ENCODE assay signal across 29 cellular contexts in the genomic region with DNA sequence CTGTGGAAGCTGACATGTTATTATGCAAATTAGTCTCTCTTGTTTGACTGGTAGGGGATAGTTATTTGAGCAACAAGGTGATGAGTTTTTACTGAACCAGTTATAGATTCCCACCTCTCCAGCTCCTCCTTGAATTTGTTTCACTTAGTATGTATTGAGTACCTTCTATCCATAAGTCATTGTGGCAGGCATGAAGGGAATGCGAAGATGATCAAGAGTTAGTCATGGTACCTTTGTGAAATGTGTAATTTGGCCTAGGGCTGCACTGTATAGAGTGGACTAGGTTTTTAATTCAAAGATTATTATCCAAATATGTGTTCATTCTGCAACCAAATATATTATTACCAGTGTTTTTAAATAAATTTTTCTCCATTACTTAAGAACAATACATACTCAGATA.
"Had no signal": no experiment of that assay in that cellular context is flagged by ENCODE, and none has a peak within 500 bp of the region (broad histone marks: within the 10 kb centered on the region; RNA-seq: fewer than 3 reads in every experiment).

No MANE protein-coding gene starts in this region.

- H3K4me3 Mint-ChIP-seq: activated CD4-positive, alpha-beta memory T cell treated with anti-CD3 and anti-CD28 coated beads for 36 hours; activated CD4-positive, alpha-beta T cell treated with anti-CD3 and anti-CD28 coated beads, Interleukin-2, amount 10 ng/mL, durations not matched to agents 24 days and 14 days; activated naive CD4-positive, alpha-beta T cell treated with anti-CD3 and anti-CD28 coated beads, Interleukin-2, amount 10 ng/mL, durations not matched to agents 7 days and 5 days; activated naive CD8-positive, alpha-beta T cell treated with anti-CD3 and anti-CD28 coated beads, Interleukin-2, amount 10 ng/mL, durations not matched to agents 7 days and 5 days; mesothelial cell of epicardium; naive thymus-derived CD4-positive, alpha-beta T cell; neural crest cell; T-helper 1 cell treated with Interleukin-12 subunit alpha and Interleukin-12 subunit beta and Interleukin-4 antibody, amounts not matched to agents 30 μg/mL and 1 μg/mL, for 36 hours had no signal

- H3K9me3 Mint-ChIP-seq: activated CD4-positive, alpha-beta memory T cell treated with anti-CD3 and anti-CD28 coated beads for 36 hours; T-helper 1 cell treated with Interleukin-12 subunit alpha and Interleukin-12 subunit beta and Interleukin-4 antibody, amounts not matched to agents 30 μg/mL and 1 μg/mL, for 36 hours had no signal

- H3K27ac Mint-ChIP-seq: activated CD4-positive, alpha-beta memory T cell treated with anti-CD3 and anti-CD28 coated beads for 36 hours; activated CD4-positive, alpha-beta T cell treated with anti-CD3 and anti-CD28 coated beads, Interleukin-2, amount 10 ng/mL, durations not matched to agents 24 days and 14 days; activated naive CD4-positive, alpha-beta T cell treated with anti-CD3 and anti-CD28 coated beads, Interleukin-2, amount 10 ng/mL, durations not matched to agents 7 days and 5 days; activated naive CD8-positive, alpha-beta T cell treated with anti-CD3 and anti-CD28 coated beads, Interleukin-2, amount 10 ng/mL, durations not matched to agents 7 days and 5 days; mesothelial cell of epicardium; naive thymus-derived CD4-positive, alpha-beta T cell; T-helper 1 cell treated with Interleukin-12 subunit alpha and Interleukin-12 subunit beta and Interleukin-4 antibody, amounts not matched to agents 30 μg/mL and 1 μg/mL, for 36 hours had no signal

- H3K27me3 Mint-ChIP-seq: activated CD4-positive, alpha-beta memory T cell treated with anti-CD3 and anti-CD28 coated beads for 36 hours; activated CD4-positive, alpha-beta T cell treated with anti-CD3 and anti-CD28 coated beads, Interleukin-2, amount 10 ng/mL, durations not matched to agents 24 days and 14 days; activated naive CD4-positive, alpha-beta T cell treated with anti-CD3 and anti-CD28 coated beads, Interleukin-2, amount 10 ng/mL, durations not matched to agents 7 days and 5 days; activated naive CD8-positive, alpha-beta T cell treated with anti-CD3 and anti-CD28 coated beads, Interleukin-2, amount 10 ng/mL, durations not matched to agents 7 days and 5 days; naive thymus-derived CD4-positive, alpha-beta T cell had no signal

- DNase-seq: activated CD4-positive, alpha-beta memory T cell treated with anti-CD3 and anti-CD28 coated beads for 36 hours; activated CD4-positive, alpha-beta T cell treated with anti-CD3 and anti-CD28 coated beads, Interleukin-2, amount 10 ng/mL, durations not matched to agents 24 days and 14 days; activated CD8-positive, alpha-beta memory T cell treated with anti-CD3 and anti-CD28 coated beads, Interleukin-2, amount 50 U/mL, for 4 hours; activated gamma-delta T cell; activated naive CD4-positive, alpha-beta T cell treated with anti-CD3 and anti-CD28 coated beads, Interleukin-2, amount 10 ng/mL, durations not matched to agents 7 days and 5 days; activated naive CD8-positive, alpha-beta T cell treated with anti-CD3 and anti-CD28 coated beads, Interleukin-2, amount 10 ng/mL, durations not matched to agents 7 days and 5 days; activated T-cell treated with anti-CD3 and anti-CD28 coated beads, Interleukin-2, amount 50 U/mL, for 1 hour; brain microvascular endothelial cell; central memory CD4-positive, alpha-beta T cell; esophagus squamous epithelium; left cardiac atrium; left ventricle myocardium superior; naive thymus-derived CD4-positive, alpha-beta T cell; nucleus accumbens; pancreas; psoas muscle; sigmoid colon; small intestine; stimulated activated CD4-positive, alpha-beta T cell treated with anti-CD3 and anti-CD28 coated beads, Interleukin-1b, Interleukin-23, amount 100 ng/mL, for 48 hours; stimulated activated naive CD4-positive, alpha-beta T cell; T-helper 9 cell; tibial artery; upper lobe of right lung had no signal

- H3K4me1 Mint-ChIP-seq: mesothelial cell of epicardium had no signal

- ATAC-seq: activated CD4-positive, CD25-positive, alpha-beta regulatory T cell treated with anti-CD3 and anti-CD28 coated beads, Interleukin-2, amount 50 U/mL, for 24 hours; left cardiac atrium; left ventricle myocardium superior; naive thymus-derived CD4-positive, alpha-beta T cell; pancreas; psoas muscle; upper lobe of right lung had no signal

- H3K27ac ChIP-seq: brain microvascular endothelial cell, esophagus squamous epithelium, pancreas, psoas muscle, sigmoid colon, suprapubic skin, tibial artery, upper lobe of right lung, VCaP had no signal
